In genomic region chr5:64838376-64838775, GRCh38 we compare ENCODE assay signal across 25 cellular contexts.
A peak's percentile ranks its signal among the peaks of the same experiment; 100 is the strongest.
DNase-seq lines count a peak whose midpoint lies in the region; ATAC-seq and TF ChIP-seq lines count a peak whose summit lies in the region.
"Had no signal": no experiment of that assay in that cellular context is flagged by ENCODE, and none has a peak within 500 bp of the region (broad histone marks: within the 10 kb centered on the region; RNA-seq: fewer than 3 reads in every experiment).

No MANE protein-coding gene starts in this region.

- H3K79me2 ChIP-seq in fibroblast of lung (ENCODE audit: control insufficient read depth, insufficient read depth, low read length) = no peaks in the 10 kb centered on the region
- H3K79me2 ChIP-seq: hepatocyte had no signal

- in situ Hi-C loops in astrocyte of the spinal cord (cut with HindIII; ENCODE audit: low sequenced_read_pairs) = no loop called here

- no peak overlapping the region for H3K27ac Mint-ChIP-seq in glutamatergic neuron (ENCODE audit: unreplicated experiment)
- H3K27ac Mint-ChIP-seq in activated T-helper 1 cell treated with anti-CD3 and anti-CD28 coated beads, Interleukin-12 subunit alpha, Interleukin-12 subunit beta, Interleukin-2, Interleukin-4 antibody, amounts not matched to agents 30 ng/mL and 10 ng/mL and 1 ng/mL, durations not matched to agents 14 hours and 24 hours and 36 hours = no peak overlapping the region
- H3K27ac Mint-ChIP-seq: neural progenitor cell; stimulated activated memory B cell treated with anti-CD40 and anti-IgM and Interleukin-4, amounts not matched to agents 10 μg/mL and 1 μg/mL and 100 μg/mL, for 72 hours had no signal

- H3K9me3 ChIP-seq in fibroblast of lung (ENCODE audit: control insufficient read depth, insufficient read depth, low read depth, low read length) = no peaks in the 10 kb centered on the region
- H3K9me3 ChIP-seq: SJSA1, upper lobe of right lung had no signal

- TF ChIP-seq CTCF in astrocyte of the spinal cord (IDR thresholded peaks at IDR 0.05; ENCODE audit: low read depth, low read length) = no peak
- no peak for TF ChIP-seq CTCF in fibroblast of lung (conservative IDR thresholded peaks at IDR 0.05 in 1 of 2, IDR thresholded peaks at IDR 0.05 in 1 of 2; ENCODE audit: low read depth in 1 of 2, low read length in 2 of 2)
- no peak for TF ChIP-seq CTCF in glutamatergic neuron (IDR thresholded peaks at IDR 0.05; ENCODE audit: partially characterized antibody, unreplicated experiment)

- no peaks in the 10 kb centered on the region for H3K36me3 ChIP-seq in fibroblast of lung (ENCODE audit: control insufficient read depth, insufficient read depth, low read length)
- H3K36me3 ChIP-seq: neural progenitor cell, SJSA1, upper lobe of right lung had no signal

- no peak overlapping the region for H2AFZ ChIP-seq in fibroblast of lung (ENCODE audit: low read length)
- H2AFZ ChIP-seq: hepatocyte, neural progenitor cell had no signal

- H3K27me3 ChIP-seq in fibroblast of lung (ENCODE audit: control insufficient read depth, insufficient read depth, low read length) = no peaks in the 10 kb centered on the region
- H3K27me3 ChIP-seq: dorsolateral prefrontal cortex, hepatocyte, neural progenitor cell, SJSA1, upper lobe of right lung had no signal

- H3K27me3 Mint-ChIP-seq in glutamatergic neuron (ENCODE audit: unreplicated experiment) = no peaks in the 10 kb centered on the region
- H3K27me3 Mint-ChIP-seq in activated T-helper 1 cell treated with anti-CD3 and anti-CD28 coated beads, Interleukin-12 subunit alpha, Interleukin-12 subunit beta, Interleukin-2, Interleukin-4 antibody, amounts not matched to agents 30 ng/mL and 10 ng/mL and 1 ng/mL, durations not matched to agents 14 hours and 24 hours and 36 hours (ENCODE audit: insufficient read depth) = no peaks in the 10 kb centered on the region
- H3K27me3 Mint-ChIP-seq: stimulated activated memory B cell treated with anti-CD40 and anti-IgM and Interleukin-4, amounts not matched to agents 10 μg/mL and 1 μg/mL and 100 μg/mL, for 72 hours had no signal

- intact Hi-C loops in activated T-helper 1 cell treated with anti-CD3 and anti-CD28 coated beads, Interleukin-12 subunit alpha, Interleukin-12 subunit beta, Interleukin-2, Interleukin-4 antibody, amounts not matched to agents 30 ng/mL and 10 ng/mL and 1 ng/mL, durations not matched to agents 14 hours and 24 hours and 36 hours (cut with micrococcal nuclease) = no loop called here

- peaks cover 8% of the 10 kb centered on the region for H3K36me3 Mint-ChIP-seq in glutamatergic neuron (ENCODE audit: unreplicated experiment)
- H3K36me3 Mint-ChIP-seq in activated T-helper 1 cell treated with anti-CD3 and anti-CD28 coated beads, Interleukin-12 subunit alpha, Interleukin-12 subunit beta, Interleukin-2, Interleukin-4 antibody, amounts not matched to agents 30 ng/mL and 10 ng/mL and 1 ng/mL, durations not matched to agents 14 hours and 24 hours and 36 hours (ENCODE audit: low read depth) = peaks cover 13% of the 10 kb centered on the region

- H3K9me3 Mint-ChIP-seq in glutamatergic neuron (ENCODE audit: unreplicated experiment) = peaks cover 3% of the 10 kb centered on the region
- H3K9me3 Mint-ChIP-seq in activated T-helper 1 cell treated with anti-CD3 and anti-CD28 coated beads, Interleukin-12 subunit alpha, Interleukin-12 subunit beta, Interleukin-2, Interleukin-4 antibody, amounts not matched to agents 30 ng/mL and 10 ng/mL and 1 ng/mL, durations not matched to agents 14 hours and 24 hours and 36 hours = peaks cover 11% of the 10 kb centered on the region
- H3K9me3 Mint-ChIP-seq: neural progenitor cell had no signal

- no peak for ATAC-seq in GM21528 (IDR thresholded peaks at IDR 0.05; ENCODE audit: low FRiP score, unreplicated experiment)
- ATAC-seq: left colon; sciatic nerve; stimulated activated memory B cell treated with anti-CD40 and anti-IgM and Interleukin-4, amounts not matched to agents 10 μg/mL and 1 μg/mL and 100 μg/mL, for 72 hours; upper lobe of right lung had no signal

- H3K4me1 Mint-ChIP-seq in glutamatergic neuron (ENCODE audit: low read depth, unreplicated experiment) = no peaks in the 10 kb centered on the region
- peaks cover 8% of the 10 kb centered on the region for H3K4me1 Mint-ChIP-seq in activated T-helper 1 cell treated with anti-CD3 and anti-CD28 coated beads, Interleukin-12 subunit alpha, Interleukin-12 subunit beta, Interleukin-2, Interleukin-4 antibody, amounts not matched to agents 30 ng/mL and 10 ng/mL and 1 ng/mL, durations not matched to agents 14 hours and 24 hours and 36 hours (ENCODE audit: low read depth)
- H3K4me1 Mint-ChIP-seq: neural progenitor cell; stimulated activated memory B cell treated with anti-CD40 and anti-IgM and Interleukin-4, amounts not matched to agents 10 μg/mL and 1 μg/mL and 100 μg/mL, for 72 hours had no signal

- no peak overlapping the region for H3K4me2 ChIP-seq in fibroblast of lung (ENCODE audit: extremely low read depth, insufficient read depth, low read length)
- H3K4me2 ChIP-seq: hepatocyte, neural progenitor cell had no signal

- H4K20me1 ChIP-seq in fibroblast of lung (ENCODE audit: control insufficient read depth, extremely low read depth, insufficient read depth, low read length) = no peaks in the 10 kb centered on the region

- no peak overlapping the region for H3K9ac ChIP-seq in fibroblast of lung (ENCODE audit: insufficient read depth, low read length)
- H3K9ac ChIP-seq: neural progenitor cell had no signal

- H3K4me3 ChIP-seq in astrocyte of the spinal cord (ENCODE audit: low read depth, low read length) = no peak overlapping the region
- no peak overlapping the region for H3K4me3 ChIP-seq in fibroblast of lung (replicated peaks in 1 of 4; ENCODE audit: control extremely low read depth in 1 of 4, insufficient read depth in 1 of 4, low read depth in 3 of 4, low read length in 4 of 4)
- H3K4me3 ChIP-seq: dorsolateral prefrontal cortex, hepatocyte, neural progenitor cell, SJSA1, upper lobe of right lung had no signal

- H3K27ac ChIP-seq in fibroblast of lung (ENCODE audit: insufficient read depth, low read length) = no peak overlapping the region
- H3K27ac ChIP-seq: 22Rv1, dorsolateral prefrontal cortex, hepatocyte, neural progenitor cell, SJSA1, upper lobe of right lung had no signal

- no peak overlapping the region for H3K4me3 Mint-ChIP-seq in glutamatergic neuron (ENCODE audit: unreplicated experiment)
- H3K4me3 Mint-ChIP-seq in activated T-helper 1 cell treated with anti-CD3 and anti-CD28 coated beads, Interleukin-12 subunit alpha, Interleukin-12 subunit beta, Interleukin-2, Interleukin-4 antibody, amounts not matched to agents 30 ng/mL and 10 ng/mL and 1 ng/mL, durations not matched to agents 14 hours and 24 hours and 36 hours = no peak overlapping the region
- H3K4me3 Mint-ChIP-seq: neural progenitor cell; stimulated activated memory B cell treated with anti-CD40 and anti-IgM and Interleukin-4, amounts not matched to agents 10 μg/mL and 1 μg/mL and 100 μg/mL, for 72 hours had no signal

- DNase-seq in DMS53 (lab: John Stamatoyannopoulos, UW) (peak; percentile 8), DMS53 treated with DMSO at 0.1 percent for 48 hours (lab: John Stamatoyannopoulos, UW; ENCODE audit: unreplicated experiment) (no peak), astrocyte of the spinal cord (ENCODE audit: low read depth, low spot score) (peak; percentile 15), fibroblast of lung (ENCODE audit: low read depth in 2 of 2) (peak; percentile 39 to 77), renal cortical epithelial cell (ENCODE audit: low read depth) (peak; percentile 22), glutamatergic neuron (no peak)
- no peak for DNase-seq in activated T-helper 1 cell treated with anti-CD3 and anti-CD28 coated beads, Interleukin-12 subunit alpha, Interleukin-12 subunit beta, Interleukin-2, Interleukin-4 antibody, amounts not matched to agents 30 ng/mL and 10 ng/mL and 1 ng/mL, durations not matched to agents 14 hours and 24 hours and 36 hours (ENCODE audit: low spot score)
- DNase-seq: activated CD4-positive, alpha-beta T cell treated with anti-CD3 and anti-CD28 coated beads, Interleukin-2, amount 50 U/mL, for 4 hours; activated naive CD4-positive, alpha-beta T cell treated with anti-CD3 and anti-CD28 coated beads, Interleukin-2, amount 50 U/mL, for 16 hours; dorsolateral prefrontal cortex; foreskin melanocyte; left colon; mesendoderm; NCI-H1105; NCI-H2081 treated with DMSO at 0.1 percent for 48 hours; NCI-H226; stimulated activated CD4-positive, alpha-beta T cell treated with anti-CD3 and anti-CD28 coated beads, Interleukin-4, amount 100 ng/mL, for 4 hours; upper lobe of right lung had no signal

- H3K4me1 ChIP-seq in fibroblast of lung (ENCODE audit: control insufficient read depth, extremely low read depth, insufficient read depth, low read length) = peaks cover 3% of the 10 kb centered on the region

Comparison
In these comparisons a context has a peak if more than half of its experiments do, and no peak if none do; other contexts are left out.
1. DNase-seq: peak in DMS53 (single experiment), astrocyte of the spinal cord (single experiment), fibroblast of lung (2 of 2) and renal cortical epithelial cell (single experiment); none in DMS53 treated with DMSO at 0.1 percent for 48 hours (single experiment), glutamatergic neuron (single experiment) and activated T-helper 1 cell treated with anti-CD3 and anti-CD28 coated beads, Interleukin-12 subunit alpha, Interleukin-12 subunit beta, Interleukin-2, Interleukin-4 antibody, amounts not matched to agents 30 ng/mL and 10 ng/mL and 1 ng/mL, durations not matched to agents 14 hours and 24 hours and 36 hours (single experiment).